Comparison of ENCODE assay signal across 8 cellular contexts in genomic region chr5:151141535-151141934, GRCh38. TPM values are rescaled to one million over a fixed set of nuclear protein-coding genes. Genes with fewer than 3 reads are reported as not detected.
DNase-seq lines count a peak whose midpoint lies in the region; ATAC-seq and TF ChIP-seq lines count a peak whose summit lies in the region.

No MANE protein-coding gene starts in this region.

- peaks cover 93% of the 10 kb centered on the region for H3K4me1 ChIP-seq in OCI-LY7 (ENCODE audit: insufficient read depth, low read length, poor library complexity, severe bottlenecking)

- H3K4me1 Mint-ChIP-seq in natural killer cell treated with Interleukin-12 subunit alpha and Interleukin-12 subunit beta and Interleukin-15 and Interleukin-18, amount 100 ng/mL, for 72 hours (ENCODE audit: low read depth in 2 of 2): peaks cover 77 to 80% of the 10 kb centered on the region in 2 donors

- H3K27ac ChIP-seq in OCI-LY7 (ENCODE audit: low read depth, low read length, poor library complexity, severe bottlenecking): peak overlapping the region; percentile 57

- TF ChIP-seq POLR2A in GM10847 (IDR thresholded peaks at IDR 0.05; ENCODE audit: extremely low read depth, insufficient read length): peak; percentile 32

- no peaks in the 10 kb centered on the region for H3K27me3 Mint-ChIP-seq in natural killer cell treated with Interleukin-12 subunit alpha and Interleukin-12 subunit beta and Interleukin-15 and Interleukin-18, amount 100 ng/mL, for 72 hours

- H3K4me3 ChIP-seq in OCI-LY7 (ENCODE audit: low read depth, low read length, poor library complexity, severe bottlenecking) (peak overlapping the region; percentile 60), astrocyte of the spinal cord (ENCODE audit: low read depth, low read length) (no peak overlapping the region)

- ATAC-seq in GM21825 (IDR thresholded peaks at IDR 0.05; ENCODE audit: unreplicated experiment): peak; percentile 89
- peak; percentile 75 to 80 for ATAC-seq in natural killer cell treated with Interleukin-12 subunit alpha and Interleukin-12 subunit beta and Interleukin-15 and Interleukin-18, amount 100 ng/mL, for 72 hours

- no peaks in the 10 kb centered on the region for H3K9me3 ChIP-seq in OCI-LY7 (ENCODE audit: low read length)

- no peaks in the 10 kb centered on the region for H3K9me3 Mint-ChIP-seq in natural killer cell treated with Interleukin-12 subunit alpha and Interleukin-12 subunit beta and Interleukin-15 and Interleukin-18, amount 100 ng/mL, for 72 hours

- in situ Hi-C loops in astrocyte of the spinal cord (cut with HindIII; ENCODE audit: low sequenced_read_pairs): no loop called here

- peak overlapping the region; percentile 72; the same call in 1 of the 2 replicates for H2AFZ ChIP-seq in OCI-LY7 (ENCODE audit: low read length)

- TF ChIP-seq CTCF in OCI-LY7 (conservative IDR thresholded peaks at IDR 0.05; ENCODE audit: low read length) (no peak), astrocyte of the spinal cord (IDR thresholded peaks at IDR 0.05; ENCODE audit: low read depth, low read length) (no peak)

- H3K4me3 Mint-ChIP-seq in natural killer cell treated with Interleukin-12 subunit alpha and Interleukin-12 subunit beta and Interleukin-15 and Interleukin-18, amount 100 ng/mL, for 72 hours: peak overlapping the region; percentile 67

- H4K20me1 ChIP-seq in OCI-LY7 (ENCODE audit: insufficient read depth, low read length): no peaks in the 10 kb centered on the region

- H3K79me2 ChIP-seq in OCI-LY7 (ENCODE audit: insufficient read depth, low read depth, low read length): no peaks in the 10 kb centered on the region

- H3K4me2 ChIP-seq in OCI-LY7 (ENCODE audit: low read length): peak overlapping the region; percentile 80

- H3K27ac Mint-ChIP-seq in natural killer cell treated with Interleukin-12 subunit alpha and Interleukin-12 subunit beta and Interleukin-15 and Interleukin-18, amount 100 ng/mL, for 72 hours: peak overlapping the region; percentile 82 to 92

- intact Hi-C loops in OCI-LY7 (cut with micrococcal nuclease; ENCODE audit: unreplicated experiment): no loop called here

- no TSS peak for BruUV-seq in OCI-LY7 (replicated peaks; lab: Mats Ljungman, UMichigan)

- no peaks in the 10 kb centered on the region for H3K9me2 ChIP-seq in OCI-LY7 (ENCODE audit: insufficient read depth, low read length)

- CTCF ChIA-PET in OCI-LY7 (lab: Charles Lee; ENCODE audit: unreplicated experiment): interaction anchor here (0.5 to 2.4 kb wide), 8 partner anchors 8 to 20 kb away, joined by 3 to 14 read pairs (median 4); no protein-coding TSS in a partner anchor

- peaks cover 6% of the 10 kb centered on the region; the same call in 1 of the 2 replicates for H3K36me3 ChIP-seq in OCI-LY7 (ENCODE audit: insufficient read depth, low read length)

- peak; percentile 84 for DNase-seq in OCI-LY7 (ENCODE audit: low spot score)
- peak; percentile 39 for DNase-seq in astrocyte of the spinal cord (ENCODE audit: low read depth, low spot score)
- DNase-seq in natural killer cell treated with Interleukin-12 subunit alpha and Interleukin-12 subunit beta and Interleukin-15 and Interleukin-18, amount 100 ng/mL, for 72 hours (ENCODE audit: low spot score): peak; percentile 67
- no peak for DNase-seq in NCI-H2196 (lab: John Stamatoyannopoulos, UW; ENCODE audit: unreplicated experiment)
- DNase-seq in Ammon's horn (ENCODE audit: low spot score): no peak
- DNase-seq in NCI-H2029 treated with DMSO at 0.1 percent for 48 hours (lab: John Stamatoyannopoulos, UW): no peak

- H3K36me3 Mint-ChIP-seq in natural killer cell treated with Interleukin-12 subunit alpha and Interleukin-12 subunit beta and Interleukin-15 and Interleukin-18, amount 100 ng/mL, for 72 hours: peaks cover 21% of the 10 kb centered on the region

- POLR2A ChIA-PET in OCI-LY7 (lab: Charles Lee): interaction anchor here (0.7 to 6.0 kb wide), 13 partner anchors 9 to 117 kb away, joined by 3 to 83 read pairs (median 4); partner anchors contain the start of genes ANXA6 and GM2A

RNA-seq across cellular contexts. Expression of gene ANXA6, which starts 16.0 kb away (rescaled TPM):
- 26.1 and 35.6 TPM in 2 replicates for total RNA-seq in OCI-LY7 (2014; rRNA removed; shearing (Covaris generic))
- 52.9 and 74.1 TPM in 2 replicates for total RNA-seq in OCI-LY7 (2022)
- 100 to 1,000 TPM; 271 to 398 TPM for total RNA-seq in natural killer cell treated with Interleukin-12 subunit alpha and Interleukin-12 subunit beta and Interleukin-15 and Interleukin-18, amount 100 ng/mL, for 72 hours

Comparison
In these comparisons a context has a peak if more than half of its experiments do, and no peak if none do; other contexts are left out.
1. DNase-seq: peak in OCI-LY7 (single experiment), astrocyte of the spinal cord (single experiment) and natural killer cell treated with Interleukin-12 subunit alpha and Interleukin-12 subunit beta and Interleukin-15 and Interleukin-18, amount 100 ng/mL, for 72 hours (single experiment); none in NCI-H2196 (single experiment), Ammon's horn (single experiment) and NCI-H2029 treated with DMSO at 0.1 percent for 48 hours (single experiment).